In the genomic region with DNA sequence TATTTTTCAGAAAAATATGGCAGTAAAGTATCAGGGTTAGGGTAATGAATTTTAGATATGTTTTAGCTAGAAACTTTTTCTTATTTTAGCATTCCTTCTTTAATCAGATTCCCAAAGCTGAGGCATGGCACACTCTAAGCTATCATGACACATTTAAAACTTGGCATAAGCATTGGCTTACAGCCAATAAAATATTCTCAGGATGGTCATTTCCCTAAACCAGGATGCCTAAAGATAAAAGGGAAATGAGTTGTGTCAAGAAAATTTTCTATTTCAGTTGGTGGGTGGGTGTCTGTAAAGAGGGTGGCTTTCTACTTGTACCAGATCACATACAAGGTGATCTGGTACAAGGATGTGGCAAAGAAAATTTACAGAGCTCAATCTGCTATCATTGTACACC, we compare ENCODE assay signal across 24 cellular contexts. TPM values are rescaled to one million over a fixed set of nuclear protein-coding genes. Genes with fewer than 3 reads are reported as not detected.
DNase-seq lines count a peak whose midpoint lies in the region; ATAC-seq, FAIRE-seq and TF ChIP-seq lines count a peak whose summit lies in the region.
"Had no signal": no experiment of that assay in that cellular context is flagged by ENCODE, and none has a peak within 500 bp of the region (broad histone marks: within the 10 kb centered on the region; RNA-seq: fewer than 3 reads in every experiment).

No MANE protein-coding gene starts in this region.

- H3K9me3 ChIP-seq in liver (ENCODE audit: control insufficient read depth in 4 of 4, low read length in 3 of 4) (no peaks in the 10 kb centered on the region), HepG2 (ENCODE audit: low read length) (no peaks in the 10 kb centered on the region), SK-N-MC (ENCODE audit: low read depth, low read length) (no peaks in the 10 kb centered on the region)
- H3K9me3 ChIP-seq: adrenal gland, MG63 had no signal

- no peak for ATAC-seq in HepG2
- ATAC-seq in HG03139 (IDR thresholded peaks at IDR 0.05; ENCODE audit: unreplicated experiment): no peak
- ATAC-seq: activated CD8-positive, alpha-beta memory T cell treated with anti-CD3 and anti-CD28 coated beads, Interleukin-2, amount 10 ng/mL, durations not matched to agents 7 days and 5 days; effector memory CD8-positive, alpha-beta T cell; naive thymus-derived CD4-positive, alpha-beta T cell; Panc1; T-cell had no signal

- TF ChIP-seq CTCF in liver (IDR thresholded peaks at IDR 0.05; ENCODE audit: low read depth, low read length, missing input control): no peak
- TF ChIP-seq CTCF in HepG2 (CRISPR knock-in tag; IDR thresholded peaks at IDR 0.05): no peak
- TF ChIP-seq CTCF in fibroblast of the aortic adventitia (IDR thresholded peaks at IDR 0.05; ENCODE audit: insufficient read depth, low read length): no peak

- in situ Hi-C loops in HepG2 (cut with HindIII; ENCODE audit: extremely low pct_ligation_motif_present, low pct_unique_long_range_greater_than_20kb): loop anchor here (5.0 kb wide), 1 partner anchor 189 kb away; the partner anchor contains the start of gene TAOK3

- FAIRE-seq in HepG2 (lab: Jason Lieb, UNC): no peak
- FAIRE-seq: G401.6, HTR-8/SVneo, urothelium cell line had no signal

- H3K27ac ChIP-seq in liver (ENCODE audit: low read depth in 1 of 2, low read length in 2 of 2) (peak overlapping the region; percentile 51 to 56), HepG2 (ENCODE audit: extremely low read length, insufficient read depth, low read length) (no peak overlapping the region), SK-N-MC (no peak overlapping the region)
- H3K27ac ChIP-seq: adrenal gland had no signal

- no peaks in the 10 kb centered on the region for H4K20me1 ChIP-seq in HepG2 (ENCODE audit: insufficient read depth, low read length)

- no peaks in the 10 kb centered on the region for H3K79me2 ChIP-seq in HepG2 (ENCODE audit: insufficient read depth, low read length)

- H3K27me3 ChIP-seq in liver (ENCODE audit: control insufficient read depth in 4 of 4, insufficient read depth in 4 of 4, low read length in 3 of 4) (no peaks in the 10 kb centered on the region), HepG2 (ENCODE audit: control insufficient read depth in 1 of 2, insufficient read depth in 2 of 2, low read length in 2 of 2) (no peaks in the 10 kb centered on the region)
- H3K27me3 ChIP-seq: adrenal gland, MG63 had no signal

- peaks cover 1 to 15% (median 8%) of the 10 kb centered on the region in 4 donors for H3K4me1 ChIP-seq in liver (ENCODE audit: control insufficient read depth in 4 of 4, insufficient read depth in 4 of 4, low read length in 3 of 4)
- H3K4me1 ChIP-seq in HepG2 (ENCODE audit: insufficient read depth, low read length): peaks cover 6% of the 10 kb centered on the region; the same call in 1 of the 2 replicates

- intact Hi-C loops in HepG2 (cut with micrococcal nuclease; ENCODE audit: unreplicated experiment): loop anchor here (2.0 kb wide), 1 partner anchor 63 kb away; no protein-coding TSS in a partner anchor

- H2AFZ ChIP-seq in HepG2 (ENCODE audit: low read length): no peak overlapping the region

- no TSS peak for BruUV-seq in HepG2 (replicated peaks; lab: Mats Ljungman, UMichigan)

- CTCF ChIA-PET in HepG2 (lab: Yijun Ruan, JAX; ENCODE audit: low intra/inter-chr PET ratio, low total read pairs): no interaction called here

- H3K4me2 ChIP-seq in HepG2 (ENCODE audit: low read depth, low read length): no peak overlapping the region

- H3K9ac ChIP-seq in liver (ENCODE audit: low read depth in 1 of 2, low read length in 2 of 2): no peak overlapping the region
- H3K9ac ChIP-seq in HepG2 (ENCODE audit: insufficient read depth, low read depth, low read length): no peak overlapping the region
- H3K9ac ChIP-seq in SK-N-MC (ENCODE audit: insufficient read length): peak overlapping the region; percentile 7

- H3K4me3 ChIP-seq in liver (ENCODE audit: low read depth in 1 of 3, low read length in 3 of 3): no peak overlapping the region
- H3K4me3 ChIP-seq in HepG2 (replicated peaks in 1 of 3; ENCODE audit: insufficient read depth in 1 of 3, low read depth in 2 of 3, low read length in 3 of 3): no peak overlapping the region
- H3K4me3 ChIP-seq in SK-N-MC: no peak overlapping the region
- no peak overlapping the region for H3K4me3 ChIP-seq in fibroblast of the aortic adventitia (ENCODE audit: low read depth, low read length)
- H3K4me3 ChIP-seq: adrenal gland, lung, MG63 had no signal

- POLR2A ChIA-PET in HepG2 (lab: Yijun Ruan, JAX): no interaction called here

- DNase-seq in HepG2 (ENCODE audit: low spot score): no peak
- no peak for DNase-seq in SK-N-MC (ENCODE audit: low read depth, low spot score)
- DNase-seq in fibroblast of the aortic adventitia (ENCODE audit: low read depth): peak; percentile 31
- no peak for DNase-seq in activated CD8-positive, alpha-beta memory T cell treated with anti-CD3 and anti-CD28 coated beads for 24 hours
- no peak for DNase-seq in NCI-H2081 (lab: John Stamatoyannopoulos, UW)
- no peak for DNase-seq in DMS153 (lab: John Stamatoyannopoulos, UW)
- DNase-seq: activated CD8-positive, alpha-beta memory T cell treated with anti-CD3 and anti-CD28 coated beads, Interleukin-2, amount 10 ng/mL, durations not matched to agents 7 days and 5 days; adrenal gland; central memory CD4-positive, alpha-beta T cell; COR-L47; effector memory CD8-positive, alpha-beta T cell; H7; MG63; naive thymus-derived CD4-positive, alpha-beta T cell; NCI-H1694 treated with DMSO at 0.1 percent for 48 hours; NCI-H524 treated with DMSO at 0.1 percent for 48 hours; T-cell had no signal

- no peak for TF ChIP-seq RAD21 in liver (IDR thresholded peaks at IDR 0.05)
- no peak for TF ChIP-seq RAD21 in HepG2 (CRISPR knock-in tag; IDR thresholded peaks at IDR 0.05)

- TF ChIP-seq POLR2A in HepG2 (IDR thresholded peaks at IDR 0.05; ENCODE audit: insufficient read depth in 1 of 2, low read depth in 2 of 2, low read length in 2 of 2): no peak

- no peak for TF ChIP-seq EP300 in HepG2 (IDR thresholded peaks at IDR 0.05; ENCODE audit: low read depth in 2 of 2, low read length in 2 of 2)
- TF ChIP-seq EP300 in HepG2 (CRISPR knock-in tag; IDR thresholded peaks at IDR 0.05; ENCODE audit: borderline replicate concordance): no peak

- peaks cover 0 to 9% (median 6%) of the 10 kb centered on the region in 4 donors for H3K36me3 ChIP-seq in liver (ENCODE audit: control insufficient read depth in 4 of 4, insufficient read depth in 3 of 4, low read depth in 1 of 4, low read length in 3 of 4)
- peaks cover 0 to 9% of the 10 kb centered on the region in 2 experiments; a peak in 1 of 5 replicates for H3K36me3 ChIP-seq in HepG2 (replicated peaks in 1 of 2; ENCODE audit: control insufficient read depth in 1 of 2, insufficient read depth in 2 of 2, low read length in 2 of 2)
- no peaks in the 10 kb centered on the region for H3K36me3 ChIP-seq in SK-N-MC (ENCODE audit: insufficient read depth, low read length)

TF ChIP-seq in liver, 16 proteins besides CTCF, POLR2A, EP300 and RAD21 (continues in another document):
- TF ChIP-seq HNF4A (conservative IDR thresholded peaks at IDR 0.05) (no peak), TAF1 (conservative IDR thresholded peaks at IDR 0.05) (no peak), JUND (IDR thresholded peaks at IDR 0.05) (no peak)
- TF ChIP-seq, protein P1, sequence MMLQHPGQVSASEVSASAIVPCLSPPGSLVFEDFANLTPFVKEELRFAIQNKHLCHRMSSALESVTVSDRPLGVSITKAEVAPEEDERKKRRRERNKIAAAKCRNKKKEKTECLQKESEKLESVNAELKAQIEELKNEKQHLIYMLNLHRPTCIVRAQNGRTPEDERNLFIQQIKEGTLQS (IDR thresholded peaks at IDR 0.05): no peak

TF ChIP-seq in HepG2, 621 proteins besides CTCF, POLR2A, EP300 and RAD21 (continues in another document):
- TF ChIP-seq ZKSCAN8 (CRISPR knock-in tag; IDR thresholded peaks at IDR 0.05; ENCODE audit: borderline replicate concordance): no peak

RNA-seq across cellular contexts. Expression of gene PEBP1, which starts 47.8 kb away (rescaled TPM):
- total RNA-seq in liver: 100 to 1,000 TPM; 478 to 546 TPM
- polyA plus RNA-seq in liver: 1,000 to 10,000 TPM in 1 of 2 donors, 100 to 1,000 TPM in 1; 724 to 1,937 TPM
- 1,505 and 1,984 TPM in 2 replicates for total RNA-seq in HepG2 (2016; rRNA removed; fragmentation: Illumina TruSeq; extraction: Trizol)
- total RNA-seq in HepG2 (2016; cell fraction: cytosol; rRNA removed; fragmentation: Illumina TruSeq; extraction: Trizol; ENCODE audit: low read depth): 232 and 262 TPM in 2 replicates
- 1,559 and 1,992 TPM in 2 replicates for total RNA-seq in HepG2 (2016; cell fraction: insoluble cytoplasmic fraction; rRNA removed; fragmentation: Illumina TruSeq; extraction: Trizol)
- 553 and 634 TPM in 2 replicates for total RNA-seq in HepG2 (2016; cell fraction: membrane; rRNA removed; fragmentation: Illumina TruSeq; extraction: Trizol)
- 497 and 536 TPM in 2 replicates for total RNA-seq in HepG2 (2016; cell fraction: nucleus; rRNA removed; fragmentation: Illumina TruSeq; extraction: Trizol)
- polyA plus RNA-seq in HepG2 (2011; rRNA removed): 437 and 538 TPM in 2 replicates
- polyA plus RNA-seq in HepG2 (2011; cell fraction: cytosol; rRNA removed): 477 and 485 TPM in 2 replicates
- 199 and 209 TPM in 2 replicates for polyA plus RNA-seq in HepG2 (2011; cell fraction: nucleus; rRNA removed)
- 511 and 820 TPM in 2 replicates for polyA plus RNA-seq in HepG2 (2012)
- polyA plus RNA-seq in HepG2 (2016; cell fraction: cytosol; fragmentation: Illumina TruSeq; extraction: Trizol; ENCODE audit: low read depth): 248 and 308 TPM in 2 replicates
- 2,115 and 2,133 TPM in 2 replicates for polyA plus RNA-seq in HepG2 (2016; cell fraction: insoluble cytoplasmic fraction; fragmentation: Illumina TruSeq; extraction: Trizol; ENCODE audit: low read depth)
- polyA plus RNA-seq in HepG2 (2016; cell fraction: membrane; fragmentation: Illumina TruSeq; extraction: Trizol; ENCODE audit: low read depth): 458 and 518 TPM in 2 replicates
- 949 and 989 TPM in 2 replicates for polyA plus RNA-seq in HepG2 (2016; cell fraction: nucleus; fragmentation: Illumina TruSeq; extraction: Trizol; ENCODE audit: insufficient read depth, low read depth)
- polyA minus RNA-seq in HepG2 (2011; rRNA and poly(A)+ RNA removed; ENCODE audit: low replicate concordance): 240 and 331 TPM in 2 replicates
- 182 and 185 TPM in 2 replicates for polyA minus RNA-seq in HepG2 (2011; cell fraction: cytosol; rRNA and poly(A)+ RNA removed)
- 52.4 and 60.3 TPM in 2 replicates for polyA minus RNA-seq in HepG2 (2011; cell fraction: nucleus; rRNA and poly(A)+ RNA removed)
- total RNA-seq in fibroblast of the aortic adventitia (ENCODE audit: low replicate concordance): 163 and 215 TPM in 2 replicates

Comparison
In these comparisons a context has a peak if more than half of its experiments do, and no peak if none do; other contexts are left out.
1. H3K27ac ChIP-seq: peak in liver (2 of 2); none in HepG2 (single experiment) and SK-N-MC (single experiment).